1 cellular context compared by ENCODE assay signal in genomic region chr6:56226946-56227879, GRCh38.
TF ChIP-seq lines count a peak whose summit lies in the region.

No MANE protein-coding gene starts in this region.

TF ChIP-seq in HepG2, 621 proteins besides CTCF, POLR2A, EP300 and RAD21:
- TF ChIP-seq RBAK (CRISPR knock-in tag; IDR thresholded peaks at IDR 0.05) = no peak
- TF ChIP-seq HIC2 (CRISPR knock-in tag; IDR thresholded peaks at IDR 0.05; ENCODE audit: low read depth) = no peak
- TF ChIP-seq ZNF782 (CRISPR knock-in tag; IDR thresholded peaks at IDR 0.05; ENCODE audit: borderline replicate concordance) = no peak
- TF ChIP-seq NBN (conservative IDR thresholded peaks at IDR 0.05) = no peak
- TF ChIP-seq, protein P1, sequence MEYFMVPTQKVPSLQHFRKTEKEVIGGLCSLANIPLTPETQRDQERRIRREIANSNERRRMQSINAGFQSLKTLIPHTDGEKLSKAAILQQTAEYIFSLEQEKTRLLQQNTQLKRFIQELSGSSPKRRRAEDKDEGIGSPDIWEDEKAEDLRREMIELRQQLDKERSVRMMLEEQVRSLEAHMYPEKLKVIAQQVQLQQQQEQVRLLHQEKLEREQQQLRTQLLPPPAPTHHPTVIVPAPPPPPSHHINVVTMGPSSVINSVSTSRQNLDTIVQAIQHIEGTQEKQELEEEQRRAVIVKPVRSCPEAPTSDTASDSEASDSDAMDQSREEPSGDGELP (IDR thresholded peaks at IDR 0.05; ENCODE audit: borderline replicate concordance, low read depth) = no peak
- TF ChIP-seq ZNF629 (CRISPR knock-in tag; conservative IDR thresholded peaks at IDR 0.05) = no peak
- TF ChIP-seq TRAFD1 (CRISPR knock-in tag; IDR thresholded peaks at IDR 0.05; ENCODE audit: borderline replicate concordance) = no peak
- no peak for TF ChIP-seq ZNF761 (CRISPR knock-in tag; conservative IDR thresholded peaks at IDR 0.05)
- TF ChIP-seq, protein P2, sequence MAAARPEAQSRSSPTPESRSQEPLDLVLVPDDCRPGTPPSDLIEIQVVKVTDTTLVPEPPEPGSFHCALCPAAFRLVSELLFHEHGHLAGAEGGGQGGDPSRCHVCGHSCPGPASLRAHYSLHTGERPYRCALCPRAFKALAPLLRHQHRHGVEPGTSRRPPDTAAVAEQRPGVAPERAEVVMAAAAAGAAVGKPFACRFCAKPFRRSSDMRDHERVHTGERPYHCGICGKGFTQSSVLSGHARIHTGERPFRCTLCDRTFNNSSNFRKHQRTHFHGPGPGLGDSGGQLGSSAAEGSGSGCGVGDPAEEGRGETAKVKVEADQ (CRISPR knock-in tag; IDR thresholded peaks at IDR 0.05; ENCODE audit: borderline replicate concordance) = no peak
- TF ChIP-seq DR1 (CRISPR knock-in tag; IDR thresholded peaks at IDR 0.05) = no peak
- no peak for TF ChIP-seq ZNF788 (CRISPR knock-in tag; IDR thresholded peaks at IDR 0.05; ENCODE audit: borderline replicate concordance)
- TF ChIP-seq TOPORS (CRISPR knock-in tag; IDR thresholded peaks at IDR 0.05) = no peak
- no peak for TF ChIP-seq ZSCAN22 (CRISPR knock-in tag; IDR thresholded peaks at IDR 0.05)
- TF ChIP-seq JARID2 (CRISPR knock-in tag; IDR thresholded peaks at IDR 0.05; ENCODE audit: insufficient replicate concordance) = no peak
- no peak for TF ChIP-seq ERF (CRISPR knock-in tag; IDR thresholded peaks at IDR 0.05)
